In the genomic region with DNA sequence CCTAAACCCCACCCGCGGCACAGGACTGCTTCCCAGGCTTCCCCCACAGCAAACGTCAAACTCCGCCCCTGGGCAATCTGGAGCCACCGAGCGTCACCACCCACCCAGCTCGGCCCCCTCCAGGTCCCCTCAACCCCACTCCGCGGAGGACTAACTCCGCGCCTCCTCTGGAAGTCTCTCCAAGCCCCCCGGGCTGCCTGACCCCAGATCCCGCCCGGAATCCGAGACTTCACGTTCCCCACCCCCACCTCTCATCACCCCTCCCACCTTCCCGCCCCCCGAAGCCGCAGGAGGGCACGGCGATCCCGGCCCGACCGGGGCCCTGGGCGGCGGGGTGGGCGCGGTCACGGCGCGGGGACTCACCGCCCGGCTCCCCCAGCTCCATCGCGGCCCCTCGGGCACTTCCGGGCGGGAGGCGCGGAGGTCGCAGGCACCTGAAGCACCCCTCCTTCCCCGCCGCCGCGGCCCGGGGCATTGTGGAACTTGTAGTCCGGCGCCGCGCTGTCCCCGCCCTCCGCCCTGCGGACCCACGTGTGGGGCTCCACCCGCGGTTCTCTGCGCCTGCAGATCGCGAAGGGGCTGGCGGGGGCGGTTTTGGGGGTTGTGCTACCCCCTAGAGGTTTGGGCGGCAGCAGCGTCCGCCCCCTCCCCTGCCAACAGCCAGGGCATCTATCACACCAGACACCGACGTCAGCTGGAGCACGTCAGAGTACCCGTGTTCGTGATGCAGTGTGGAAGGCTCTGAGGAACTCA, we compare ENCODE assay signal across 8 cellular contexts. TPM values are rescaled to one million over a fixed set of nuclear protein-coding genes. Genes with fewer than 3 reads are reported as not detected.
A peak's percentile ranks its signal among the peaks of the same experiment; 100 is the strongest.
DNase-seq lines count a peak whose midpoint lies in the region; ATAC-seq and TF ChIP-seq lines count a peak whose summit lies in the region.

A gene with protein sequence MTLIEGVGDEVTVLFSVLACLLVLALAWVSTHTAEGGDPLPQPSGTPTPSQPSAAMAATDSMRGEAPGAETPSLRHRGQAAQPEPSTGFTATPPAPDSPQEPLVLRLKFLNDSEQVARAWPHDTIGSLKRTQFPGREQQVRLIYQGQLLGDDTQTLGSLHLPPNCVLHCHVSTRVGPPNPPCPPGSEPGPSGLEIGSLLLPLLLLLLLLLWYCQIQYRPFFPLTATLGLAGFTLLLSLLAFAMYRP (minus strand): TSS at position 423 of the 753 bp plus-strand sequence. CDS start 930 bp downstream, outside the sequence.

- H3K9me3 Mint-ChIP-seq in CD8-positive, alpha-beta memory T cell: no peaks in the 10 kb centered on the region
- no peaks in the 10 kb centered on the region for H3K9me3 Mint-ChIP-seq in activated T-helper 17 cell treated with anti-CD3 and anti-CD28 coated beads, Interleukin-2, amount 50 U/mL, for 72 hours

- H3K36me3 ChIP-seq in CD8-positive, alpha-beta memory T cell (ENCODE audit: insufficient read depth, low read length): no peaks in the 10 kb centered on the region

- H3K9me3 ChIP-seq in CD8-positive, alpha-beta memory T cell (ENCODE audit: low read length): no peaks in the 10 kb centered on the region

- peak within 1 kb of the TSS; percentile 71 for H3K4me3 ChIP-seq in CD8-positive, alpha-beta memory T cell (ENCODE audit: low read length)

- peaks cover 60% of the 10 kb centered on the region for H3K4me1 ChIP-seq in CD8-positive, alpha-beta memory T cell (ENCODE audit: insufficient read depth, low read length)
- H3K4me1 ChIP-seq in foreskin keratinocyte: peaks cover 1% of the 10 kb centered on the region

- TF ChIP-seq CTCF in foreskin keratinocyte (conservative IDR thresholded peaks at IDR 0.05): no peak

- peak; percentile 55 for ATAC-seq in GM19452 (IDR thresholded peaks at IDR 0.05; ENCODE audit: unreplicated experiment)
- ATAC-seq in activated T-helper 17 cell treated with anti-CD3 and anti-CD28 coated beads, Interleukin-2, amount 50 U/mL, for 72 hours (replicated peaks): peak; percentile 60
- ATAC-seq in foreskin keratinocyte: peak; percentile 33

- H3K27me3 ChIP-seq in CD8-positive, alpha-beta memory T cell (ENCODE audit: insufficient read depth, low read length, poor library complexity, severe bottlenecking): no peaks in the 10 kb centered on the region
- H3K27me3 ChIP-seq in foreskin keratinocyte: no peaks in the 10 kb centered on the region

- H3K36me3 Mint-ChIP-seq in CD8-positive, alpha-beta memory T cell: peaks cover 0 to 21% (median 0%) of the 10 kb centered on the region in 3 donors
- H3K36me3 Mint-ChIP-seq in activated T-helper 17 cell treated with anti-CD3 and anti-CD28 coated beads, Interleukin-2, amount 50 U/mL, for 72 hours (ENCODE audit: low read depth): peaks cover 39% of the 10 kb centered on the region

- peak within 1 kb of the TSS; percentile 82 to 98 (median 88) for H3K4me3 Mint-ChIP-seq in CD8-positive, alpha-beta memory T cell
- H3K4me3 Mint-ChIP-seq in activated T-helper 17 cell treated with anti-CD3 and anti-CD28 coated beads, Interleukin-2, amount 50 U/mL, for 72 hours: peak within 1 kb of the TSS; percentile 94

- H3K27me3 Mint-ChIP-seq in CD8-positive, alpha-beta memory T cell: peaks cover 0 to 14% of the 10 kb centered on the region in 2 donors
- no peaks in the 10 kb centered on the region for H3K27me3 Mint-ChIP-seq in activated T-helper 17 cell treated with anti-CD3 and anti-CD28 coated beads, Interleukin-2, amount 50 U/mL, for 72 hours

- peak within 1 kb of the TSS; percentile 89 for H3K27ac ChIP-seq in CD8-positive, alpha-beta memory T cell (ENCODE audit: low read depth, low read length)
- H3K27ac ChIP-seq in foreskin keratinocyte: no peak within 1 kb of the TSS
- H3K27ac ChIP-seq in temporal lobe (ENCODE audit: low read depth, low read length): peak within 1 kb of the TSS; percentile 75

- CTCF ChIA-PET in CD8-positive, alpha-beta memory T cell (lab: Charles Lee): interaction anchor here (0.8 to 2.4 kb wide), 6 partner anchors 27 to 120 kb away, joined by 3 to 11 read pairs (median 4); partner anchors contain the start of gene ABCB8

- peak; percentile 86 to 91 (median 88) for DNase-seq in CD8-positive, alpha-beta memory T cell
- DNase-seq in HK-2 (ENCODE audit: unreplicated experiment) (peak; percentile 75), RKO (ENCODE audit: low spot score) (peak; percentile 80), foreskin keratinocyte (no peak), occipital lobe (lab: John Stamatoyannopoulos, UW) (peak; percentile 74)

- H3K4me1 Mint-ChIP-seq in CD8-positive, alpha-beta memory T cell: peaks cover 34 to 70% (median 43%) of the 10 kb centered on the region in 3 donors
- peaks cover 15% of the 10 kb centered on the region for H3K4me1 Mint-ChIP-seq in activated T-helper 17 cell treated with anti-CD3 and anti-CD28 coated beads, Interleukin-2, amount 50 U/mL, for 72 hours

- POLR2A ChIA-PET in CD8-positive, alpha-beta memory T cell (lab: Charles Lee): interaction anchor here (1.5 to 2.0 kb wide), 3 partner anchors 16 to 55 kb away, joined by 3 to 7 read pairs (median 5); partner anchors contain the start of gene ABCB8

- H3K27ac Mint-ChIP-seq in CD8-positive, alpha-beta memory T cell: peak within 1 kb of the TSS; percentile 71 to 98 (median 96)
- peak within 1 kb of the TSS; percentile 96 for H3K27ac Mint-ChIP-seq in activated T-helper 17 cell treated with anti-CD3 and anti-CD28 coated beads, Interleukin-2, amount 50 U/mL, for 72 hours

RNA-seq across cellular contexts. Expression of the gene that starts here (rescaled TPM):
- 10 to 100 TPM; 81.7 to 83.5 TPM for total RNA-seq in CD8-positive, alpha-beta memory T cell
- polyA plus RNA-seq in CD8-positive, alpha-beta memory T cell: 69.7 TPM
- total RNA-seq in activated T-helper 17 cell treated with anti-CD3 and anti-CD28 coated beads, Interleukin-2, amount 50 U/mL, for 72 hours: 10 to 100 TPM; 72.7 to 78.4 TPM
- total RNA-seq in foreskin keratinocyte: 38.8 and 39.7 TPM in 2 replicates
- 74.3 and 83.3 TPM in 2 replicates for polyA plus RNA-seq in foreskin keratinocyte
- 9.7 TPM for total RNA-seq in occipital lobe
- total RNA-seq in temporal lobe: 5.9 TPM

Comparison
In these comparisons a context has a peak if more than half of its experiments do, and no peak if none do; other contexts are left out.
1. DNase-seq: peak in CD8-positive, alpha-beta memory T cell (5 of 5), HK-2 (single experiment), RKO (single experiment) and occipital lobe (single experiment); none in foreskin keratinocyte (0 of 2).
2. Peak in every context shown above with its lines, with median percentiles within 50 percentile points of each other: ATAC-seq.